9 cellular contexts compared by ENCODE assay signal in the genomic region with DNA sequence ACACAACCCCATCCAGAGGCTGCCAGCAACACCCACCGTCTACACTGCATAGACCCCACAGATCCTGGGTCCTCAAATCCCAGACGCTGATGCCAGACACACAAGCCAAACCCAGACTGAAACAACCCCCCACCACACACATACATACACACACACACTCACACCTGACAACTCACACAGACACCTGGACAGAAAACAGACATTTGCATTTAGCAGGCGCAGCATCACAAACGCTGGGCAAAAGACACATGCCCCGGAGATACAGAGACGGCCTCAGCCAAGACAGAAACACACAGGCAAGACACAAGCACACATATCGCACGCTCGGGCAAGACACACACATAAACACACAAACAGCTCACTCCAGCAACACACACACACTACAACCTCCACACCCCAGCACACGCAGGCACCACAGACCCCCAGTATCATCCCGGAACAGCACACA. TPM values are rescaled to one million over a fixed set of nuclear protein-coding genes. Genes with fewer than 3 reads are reported as not detected.
A peak's percentile ranks its signal among the peaks of the same experiment; 100 is the strongest.
DNase-seq lines count a peak whose midpoint lies in the region; ATAC-seq and TF ChIP-seq lines count a peak whose summit lies in the region.
"Had no signal": no experiment of that assay in that cellular context is flagged by ENCODE, and none has a peak within 500 bp of the region (broad histone marks: within the 10 kb centered on the region; RNA-seq: fewer than 3 reads in every experiment).

No MANE protein-coding gene starts in this region.

- no peaks in the 10 kb centered on the region for H3K27me3 Mint-ChIP-seq in MCF 10A (ENCODE audit: insufficient read depth, unreplicated experiment)
- no peaks in the 10 kb centered on the region for H3K27me3 Mint-ChIP-seq in activated T-helper 17 cell treated with anti-CD3 and anti-CD28 coated beads, Interleukin-2, amount 50 U/mL, for 72 hours

- H3K27me3 ChIP-seq in BJ (ENCODE audit: control insufficient read depth, insufficient read depth, low read length): no peaks in the 10 kb centered on the region
- H3K27me3 ChIP-seq in mesendoderm (ENCODE audit: insufficient read depth, low read length, poor library complexity): no peaks in the 10 kb centered on the region

- no peak overlapping the region for H3K27ac Mint-ChIP-seq in MCF 10A (ENCODE audit: low read depth, unreplicated experiment)
- no peak overlapping the region for H3K27ac Mint-ChIP-seq in activated T-helper 17 cell treated with anti-CD3 and anti-CD28 coated beads, Interleukin-2, amount 50 U/mL, for 72 hours
- H3K27ac Mint-ChIP-seq: IgD-negative memory B cell had no signal

- no peaks in the 10 kb centered on the region for H3K9me3 Mint-ChIP-seq in MCF 10A (ENCODE audit: unreplicated experiment)
- H3K9me3 Mint-ChIP-seq in activated T-helper 17 cell treated with anti-CD3 and anti-CD28 coated beads, Interleukin-2, amount 50 U/mL, for 72 hours: no peaks in the 10 kb centered on the region
- H3K9me3 Mint-ChIP-seq: IgD-negative memory B cell had no signal

- peaks cover 5% of the 10 kb centered on the region for H3K36me3 ChIP-seq in BJ (ENCODE audit: control insufficient read depth, insufficient read depth, low read length)
- H3K36me3 ChIP-seq in mesendoderm (ENCODE audit: control insufficient read depth, insufficient read depth, low read length): no peaks in the 10 kb centered on the region

- H3K36me3 Mint-ChIP-seq in MCF 10A (ENCODE audit: insufficient read depth, unreplicated experiment): peaks cover 19% of the 10 kb centered on the region
- peaks cover 30% of the 10 kb centered on the region for H3K36me3 Mint-ChIP-seq in activated T-helper 17 cell treated with anti-CD3 and anti-CD28 coated beads, Interleukin-2, amount 50 U/mL, for 72 hours (ENCODE audit: low read depth)
- H3K36me3 Mint-ChIP-seq: IgD-negative memory B cell had no signal

- no peak overlapping the region for H3K4me3 Mint-ChIP-seq in MCF 10A (ENCODE audit: unreplicated experiment)
- no peak overlapping the region for H3K4me3 Mint-ChIP-seq in activated T-helper 17 cell treated with anti-CD3 and anti-CD28 coated beads, Interleukin-2, amount 50 U/mL, for 72 hours

- no peak overlapping the region for H3K23ac ChIP-seq in mesendoderm (ENCODE audit: low read length)

- H3K4me1 ChIP-seq in mesendoderm (ENCODE audit: control insufficient read depth, low read depth, low read length): peaks cover 10% of the 10 kb centered on the region

- intact Hi-C loops in MCF 10A (cut with micrococcal nuclease): no loop called here

- ATAC-seq in HG02571 (IDR thresholded peaks at IDR 0.05; ENCODE audit: unreplicated experiment): no peak
- no peak for ATAC-seq in activated T-helper 17 cell treated with anti-CD3 and anti-CD28 coated beads, Interleukin-2, amount 50 U/mL, for 72 hours (replicated peaks)
- no peak for ATAC-seq in HG02970 (IDR thresholded peaks at IDR 0.05; ENCODE audit: low FRiP score, unreplicated experiment)

- peak overlapping the region; percentile 85 for H3K9ac ChIP-seq in mesendoderm (ENCODE audit: low read length)

- no peak overlapping the region for H3K27ac ChIP-seq in mesendoderm (ENCODE audit: low read depth, low read length)

- POLR2A ChIA-PET in BJ (lab: Charles Lee): no interaction called here
- POLR2A ChIA-PET in MCF 10A (lab: Yijun Ruan, JAX): interaction anchor here (0.6 to 7.8 kb wide), 7 partner anchors 11 to 1762 kb away, joined by 3 to 56 read pairs (median 7); a partner anchor contains a TSS

- peaks cover 11% of the 10 kb centered on the region for H3K79me2 ChIP-seq in mesendoderm (ENCODE audit: control insufficient read depth, insufficient read depth, low read length)

- DNase-seq in BJ (ENCODE audit: low read depth) (no peak), HT-29 (ENCODE audit: low spot score) (peak; percentile 43), MCF 10A (ENCODE audit: unreplicated experiment) (peak; percentile 37), mesendoderm (peak; percentile 51), cerebellar nuclear complex (lab: John Stamatoyannopoulos, UW) (no peak)

- H2BK15ac ChIP-seq in mesendoderm (replicated peaks; ENCODE audit: low read depth): no peak overlapping the region

- H2BK5ac ChIP-seq in mesendoderm (ENCODE audit: low read length): no peak overlapping the region

- no peak overlapping the region for H4K8ac ChIP-seq in mesendoderm (ENCODE audit: low read depth, low read length)

- TF ChIP-seq CTCF in BJ (IDR thresholded peaks at IDR 0.05; ENCODE audit: insufficient read depth, low read depth, low read length) (no peak), MCF 10A (IDR thresholded peaks at IDR 0.05; ENCODE audit: unreplicated experiment) (no peak)

- H3K56ac ChIP-seq in mesendoderm (ENCODE audit: low read length): peak overlapping the region; percentile 94

- no peak overlapping the region for H2BK120ac ChIP-seq in mesendoderm (ENCODE audit: low read depth, low read length)

- H3K4me3 ChIP-seq in BJ (ENCODE audit: low read depth, low read length) (peak overlapping the region; percentile 77), mesendoderm (ENCODE audit: low read length) (peak overlapping the region; percentile 32)

- H2AK5ac ChIP-seq in mesendoderm (ENCODE audit: low read length): no peak overlapping the region

- no peak overlapping the region for H3K18ac ChIP-seq in mesendoderm (ENCODE audit: low read length)

- CTCF ChIA-PET in BJ (lab: Yijun Ruan, JAX): interaction anchor here (0.7 to 5.6 kb wide), 3 partner anchors 15 to 91 kb away, joined by 3 to 44 read pairs (median 4); no protein-coding TSS in a partner anchor
- CTCF ChIA-PET in MCF 10A (lab: Yijun Ruan, JAX): interaction anchor here (0.6 to 1.6 kb wide), 2 partner anchors 15 to 1263 kb away, joined by 4 to 5 read pairs; no protein-coding TSS in a partner anchor

- WGBS in mesendoderm (ENCODE audit: extremely low coverage, insufficient coverage, low lambda C conversion rate): no CpG with 5 or more reads among the region's 11 CpGs

- H3K4me1 Mint-ChIP-seq in MCF 10A (ENCODE audit: insufficient read depth, unreplicated experiment): peaks cover 18% of the 10 kb centered on the region
- H3K4me1 Mint-ChIP-seq in activated T-helper 17 cell treated with anti-CD3 and anti-CD28 coated beads, Interleukin-2, amount 50 U/mL, for 72 hours: peaks cover 16% of the 10 kb centered on the region

- no TSS peak for BruUV-seq in MCF 10A (replicated peaks; lab: Mats Ljungman, UMichigan)

- no peak overlapping the region for H3K4ac ChIP-seq in mesendoderm (ENCODE audit: low read depth, low read length)

- H3K79me1 ChIP-seq in mesendoderm (ENCODE audit: low read length): peaks cover 10% of the 10 kb centered on the region

- peak overlapping the region; percentile 19 for H3K4me2 ChIP-seq in mesendoderm (ENCODE audit: low read length)

- H4K5ac ChIP-seq in mesendoderm (ENCODE audit: low read length): no peak overlapping the region

RNA-seq across cellular contexts. Expression of a gene that starts 1.3 kb away (rescaled TPM):
- 5.2 and 5.7 TPM in 2 replicates for polyA plus RNA-seq in BJ (2011; rRNA removed)
- polyA minus RNA-seq in BJ (2011; rRNA and poly(A)+ RNA removed): 4.4 and 6.5 TPM in 2 replicates
- total RNA-seq in HT-29 (2014; rRNA removed; shearing (Covaris generic)): 51.0 and 56.4 TPM in 2 replicates
- 16.2 and 19.6 TPM in 2 replicates for total RNA-seq in MCF 10A (2022)
- 5.3 TPM for polyA plus RNA-seq in mesendoderm (2013, experiment 1 of 2)
- 4.7 TPM for polyA plus RNA-seq in mesendoderm (2013, experiment 2 of 2)
- total RNA-seq in activated T-helper 17 cell treated with anti-CD3 and anti-CD28 coated beads, Interleukin-2, amount 50 U/mL, for 72 hours: 10 to 100 TPM; 18.7 to 41.9 TPM

RNA-seq across cellular contexts. Expression of a gene that starts 26.6 kb away (rescaled TPM):
- 4.1 and 5.5 TPM in 2 replicates for polyA plus RNA-seq in BJ (2011; rRNA removed)
- 3.6 and 4.8 TPM in 2 replicates for polyA minus RNA-seq in BJ (2011; rRNA and poly(A)+ RNA removed)
- total RNA-seq in HT-29 (2014; rRNA removed; shearing (Covaris generic)): 19.8 and 34.8 TPM in 2 replicates
- total RNA-seq in MCF 10A (2022): 35.0 and 39.0 TPM in 2 replicates
- polyA plus RNA-seq in mesendoderm (2013, experiment 1 of 2): 15.0 TPM
- 14.2 TPM for polyA plus RNA-seq in mesendoderm (2013, experiment 2 of 2)
- 10 to 100 TPM; 38.9 to 44.6 TPM for total RNA-seq in activated T-helper 17 cell treated with anti-CD3 and anti-CD28 coated beads, Interleukin-2, amount 50 U/mL, for 72 hours

RNA-seq across cellular contexts. Expression of a gene that starts 45.0 kb away (rescaled TPM):
- 2.2 and 2.9 TPM in 2 replicates for polyA plus RNA-seq in BJ (2011; rRNA removed)
- 1.00 and 1.8 TPM in 2 replicates for polyA minus RNA-seq in BJ (2011; rRNA and poly(A)+ RNA removed)
- total RNA-seq in HT-29 (2014; rRNA removed; shearing (Covaris generic)): 20.2 and 22.0 TPM in 2 replicates
- total RNA-seq in MCF 10A (2022): 15.0 and 16.8 TPM in 2 replicates
- 2.9 TPM for polyA plus RNA-seq in mesendoderm (2013, experiment 1 of 2)
- 2.8 TPM for polyA plus RNA-seq in mesendoderm (2013, experiment 2 of 2)
- total RNA-seq in activated T-helper 17 cell treated with anti-CD3 and anti-CD28 coated beads, Interleukin-2, amount 50 U/mL, for 72 hours: 10 to 100 TPM; 12.9 to 21.6 TPM

Comparison
In these comparisons a context has a peak if more than half of its experiments do, and no peak if none do; other contexts are left out.
1. DNase-seq: peak in HT-29 (single experiment), MCF 10A (single experiment) and mesendoderm (single experiment); none in BJ (single experiment) and cerebellar nuclear complex (0 of 2).